Comparison of ENCODE assay signal across 10 cellular contexts in the genomic region with DNA sequence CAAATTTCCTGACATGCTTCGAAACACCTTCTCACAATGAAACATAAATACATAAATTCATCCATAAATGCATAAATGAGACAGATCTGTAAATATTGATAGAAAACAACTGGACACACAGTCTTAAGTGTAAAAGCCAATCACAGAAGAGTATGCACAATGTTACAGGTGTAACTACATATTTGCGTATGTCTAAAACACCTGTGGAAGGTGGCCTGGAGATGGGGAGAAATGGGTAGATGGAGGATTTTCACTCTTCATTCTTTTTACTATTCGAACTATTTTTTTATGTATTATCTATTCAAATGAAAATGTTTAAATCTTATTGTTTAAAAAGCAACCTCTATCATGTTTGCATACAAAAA. TPM values are rescaled to one million over a fixed set of nuclear protein-coding genes. Genes with fewer than 3 reads are reported as not detected.
DNase-seq lines count a peak whose midpoint lies in the region; ATAC-seq and TF ChIP-seq lines count a peak whose summit lies in the region.
"Had no signal": no experiment of that assay in that cellular context is flagged by ENCODE, and none has a peak within 500 bp of the region (broad histone marks: within the 10 kb centered on the region; RNA-seq: fewer than 3 reads in every experiment).

No MANE protein-coding gene starts in this region.

- H3K27me3 ChIP-seq in gastroesophageal sphincter (no peaks in the 10 kb centered on the region), smooth muscle cell (ENCODE audit: low read depth) (no peaks in the 10 kb centered on the region)
- H3K27me3 ChIP-seq: vagina had no signal

- TF ChIP-seq CTCF in activated B cell treated with CpG ODN at 0.5 μM for 24 hours (IDR thresholded peaks at IDR 0.05) (no peak), gastroesophageal sphincter (IDR thresholded peaks at IDR 0.05) (no peak), smooth muscle cell (IDR thresholded peaks at IDR 0.05; ENCODE audit: borderline replicate concordance, insufficient read depth, poor library complexity, severe bottlenecking) (no peak)

- no peaks in the 10 kb centered on the region for H3K79me2 ChIP-seq in smooth muscle cell (ENCODE audit: low read depth)

- H3K4me3 Mint-ChIP-seq in activated CD8-positive, alpha-beta memory T cell treated with anti-CD3 and anti-CD28 coated beads, Interleukin-2, amount 10 ng/mL, durations not matched to agents 7 days and 5 days, result peak overlapping the region; percentile 90
- H3K4me3 Mint-ChIP-seq in activated B cell treated with CpG ODN at 0.5 μM for 24 hours, result peak overlapping the region; percentile 94

- peaks cover 26% of the 10 kb centered on the region for H3K4me1 Mint-ChIP-seq in activated CD8-positive, alpha-beta memory T cell treated with anti-CD3 and anti-CD28 coated beads, Interleukin-2, amount 10 ng/mL, durations not matched to agents 7 days and 5 days
- H3K4me1 Mint-ChIP-seq in activated B cell treated with CpG ODN at 0.5 μM for 24 hours, result peaks cover 20% of the 10 kb centered on the region

- no peak for TF ChIP-seq POLR2A in gastroesophageal sphincter (IDR thresholded peaks at IDR 0.05)

- intact Hi-C loops in activated B cell treated with CpG ODN at 0.5 μM for 24 hours (cut with micrococcal nuclease), result loop anchor here (10.0 kb wide), 1 partner anchor 1389 kb away; the partner anchor contains the start of gene AASS

- POLR2A ChIA-PET in activated B cell treated with CpG ODN at 0.5 μM for 24 hours (lab: Charles Lee), result interaction anchor here (0.6 to 2.2 kb wide), 2 partner anchors 24 to 1390 kb away, joined by 4 to 24 read pairs; partner anchors contain the start of gene NDUFA5

- no peaks in the 10 kb centered on the region for H3K9me3 ChIP-seq in gastroesophageal sphincter
- no peaks in the 10 kb centered on the region for H3K9me3 ChIP-seq in smooth muscle cell (replicated peaks; ENCODE audit: low read depth)
- H3K9me3 ChIP-seq: vagina had no signal

- CTCF ChIA-PET in activated CD8-positive, alpha-beta memory T cell treated with anti-CD3 and anti-CD28 coated beads, Interleukin-2, amount 10 ng/mL, durations not matched to agents 7 days and 5 days (lab: Charles Lee), result interaction anchor here (3.0 kb wide), 1 partner anchor 39 kb away, joined by 22 read pairs; no protein-coding TSS in a partner anchor
- CTCF ChIA-PET in activated B cell treated with CpG ODN at 0.5 μM for 24 hours (lab: Charles Lee), result interaction anchor here (0.6 to 2.8 kb wide), 2 partner anchors 39 kb away, joined by 3 to 11 read pairs; no protein-coding TSS in a partner anchor

- H3K36me3 ChIP-seq in gastroesophageal sphincter (no peaks in the 10 kb centered on the region), smooth muscle cell (ENCODE audit: low read depth) (no peaks in the 10 kb centered on the region)
- H3K36me3 ChIP-seq: vagina had no signal

- no peak overlapping the region for H3K27ac Mint-ChIP-seq in activated CD8-positive, alpha-beta memory T cell treated with anti-CD3 and anti-CD28 coated beads, Interleukin-2, amount 10 ng/mL, durations not matched to agents 7 days and 5 days
- no peak overlapping the region for H3K27ac Mint-ChIP-seq in activated B cell treated with CpG ODN at 0.5 μM for 24 hours

- peak overlapping the region; percentile 95 for H2AFZ ChIP-seq in smooth muscle cell (ENCODE audit: low read depth)

- H3K4me3 ChIP-seq in gastroesophageal sphincter (peak overlapping the region in 1 of 2 donors; percentile 52), smooth muscle cell (peak overlapping the region; percentile 73)

- WGBS in gastroesophageal sphincter (ENCODE audit: low coverage in 1 of 2), 2 donors, result 69 to 86% methylated on average over 2 to 3 of the region's 3 CpGs
- 80% methylated on average over 3 of the region's 3 CpGs for WGBS in smooth muscle cell (ENCODE audit: low lambda C conversion rate)

- no peaks in the 10 kb centered on the region for H3K9me3 Mint-ChIP-seq in activated CD8-positive, alpha-beta memory T cell treated with anti-CD3 and anti-CD28 coated beads, Interleukin-2, amount 10 ng/mL, durations not matched to agents 7 days and 5 days (ENCODE audit: low read depth)
- H3K9me3 Mint-ChIP-seq in activated B cell treated with CpG ODN at 0.5 μM for 24 hours, result no peaks in the 10 kb centered on the region

- H3K4me1 ChIP-seq in gastroesophageal sphincter (peaks cover 0 to 27% (median 0%) of the 10 kb centered on the region in 3 donors), smooth muscle cell (ENCODE audit: low read depth) (peaks cover 10% of the 10 kb centered on the region)

- no peak for DNase-seq in activated CD8-positive, alpha-beta memory T cell treated with anti-CD3 and anti-CD28 coated beads, Interleukin-2, amount 10 ng/mL, durations not matched to agents 7 days and 5 days
- DNase-seq in activated CD8-positive, alpha-beta memory T cell treated with anti-CD3 and anti-CD28 coated beads, Interleukin-2, amount 50 U/mL, for 48 hours, result no peak
- DNase-seq in activated B cell treated with CpG ODN at 0.5 μM for 24 hours (no peak), smooth muscle cell (lab: John Stamatoyannopoulos, UW; ENCODE audit: unreplicated experiment) (no peak), dermis blood vessel endothelial cell (no peak)
- DNase-seq: NCI-H1694 had no signal

- TF ChIP-seq EP300 in gastroesophageal sphincter (IDR thresholded peaks at IDR 0.05), result no peak

- no peaks in the 10 kb centered on the region for H4K20me1 ChIP-seq in smooth muscle cell (ENCODE audit: low read depth)

- peaks cover 2% of the 10 kb centered on the region for H3K36me3 Mint-ChIP-seq in activated CD8-positive, alpha-beta memory T cell treated with anti-CD3 and anti-CD28 coated beads, Interleukin-2, amount 10 ng/mL, durations not matched to agents 7 days and 5 days
- H3K36me3 Mint-ChIP-seq in activated B cell treated with CpG ODN at 0.5 μM for 24 hours (ENCODE audit: low read depth), result no peaks in the 10 kb centered on the region

- H3K4me2 ChIP-seq in smooth muscle cell, result peak overlapping the region; percentile 88

- peaks cover 25% of the 10 kb centered on the region for H3K27me3 Mint-ChIP-seq in activated CD8-positive, alpha-beta memory T cell treated with anti-CD3 and anti-CD28 coated beads, Interleukin-2, amount 10 ng/mL, durations not matched to agents 7 days and 5 days
- H3K27me3 Mint-ChIP-seq in activated B cell treated with CpG ODN at 0.5 μM for 24 hours, result peaks cover 10% of the 10 kb centered on the region

- no peak for ATAC-seq in activated CD8-positive, alpha-beta memory T cell treated with anti-CD3 and anti-CD28 coated beads, Interleukin-2, amount 10 ng/mL, durations not matched to agents 7 days and 5 days
- no peak for ATAC-seq in activated B cell treated with CpG ODN at 0.5 μM for 24 hours (ENCODE audit: low read depth)
- ATAC-seq in gastroesophageal sphincter, result no peak
- no peak for ATAC-seq in HG02885 (IDR thresholded peaks at IDR 0.05; ENCODE audit: poor library complexity, unreplicated experiment)
- ATAC-seq in HG02763 (IDR thresholded peaks at IDR 0.05; ENCODE audit: unreplicated experiment), result no peak

- peaks cover 14% of the 10 kb centered on the region for H3F3A ChIP-seq in smooth muscle cell (ENCODE audit: low read depth)

- H3K27ac ChIP-seq in gastroesophageal sphincter, result peak overlapping the region; percentile 26 to 94 (median 91)
- peak overlapping the region; percentile 88 for H3K27ac ChIP-seq in smooth muscle cell (ENCODE audit: low read depth)

- peak overlapping the region; percentile 89 for H3K9ac ChIP-seq in smooth muscle cell (ENCODE audit: low read depth)

RNA-seq across cellular contexts. Expression of gene IQUB, which starts 0.9 kb away (rescaled TPM):
- total RNA-seq in activated CD8-positive, alpha-beta memory T cell treated with anti-CD3 and anti-CD28 coated beads, Interleukin-2, amount 10 ng/mL, durations not matched to agents 7 days and 5 days, result under 1 TPM in 1 of 2 experiments, not detected in 1; 0.07 TPM
- 0.11 and 0.15 TPM in 2 replicates for total RNA-seq in activated B cell treated with CpG ODN at 0.5 μM for 24 hours
- 10 to 100 TPM in 1 of 4 donors, 1 to 10 TPM in 2, under 1 TPM in 1; 0.94 to 18.5 (median 7.2) TPM for total RNA-seq in gastroesophageal sphincter
- 2.1 and 2.4 TPM in 2 replicates for total RNA-seq in smooth muscle cell
- 0.58 and 0.83 TPM in 2 replicates for polyA plus RNA-seq in smooth muscle cell
- 0.05 and 0.34 TPM in 2 replicates for total RNA-seq in dermis blood vessel endothelial cell

RNA-seq across cellular contexts. Expression of gene NDUFA5, which starts 24.1 kb away (rescaled TPM):
- 10 to 100 TPM; 39.7 to 49.7 TPM for total RNA-seq in activated CD8-positive, alpha-beta memory T cell treated with anti-CD3 and anti-CD28 coated beads, Interleukin-2, amount 10 ng/mL, durations not matched to agents 7 days and 5 days
- total RNA-seq in activated B cell treated with CpG ODN at 0.5 μM for 24 hours (54.3 and 63.8 TPM in 2 replicates), gastroesophageal sphincter (100 to 1,000 TPM in 2 of 4 donors, 10 to 100 TPM in 2; 65.4 to 172 (median 115) TPM), smooth muscle cell (75.5 and 94.9 TPM in 2 replicates), dermis blood vessel endothelial cell (34.0 and 39.1 TPM in 2 replicates)
- 94.0 and 108 TPM in 2 replicates for polyA plus RNA-seq in smooth muscle cell
